Comparison of ENCODE assay signal across 18 cellular contexts in genomic region chr4:52873191-52873590, GRCh38. TPM values are rescaled to one million over a fixed set of nuclear protein-coding genes. Genes with fewer than 3 reads are reported as not detected.
DNase-seq lines count a peak whose midpoint lies in the region; ATAC-seq, FAIRE-seq and TF ChIP-seq lines count a peak whose summit lies in the region.
"Had no signal": no experiment of that assay in that cellular context is flagged by ENCODE, and none has a peak within 500 bp of the region (broad histone marks: within the 10 kb centered on the region; RNA-seq: fewer than 3 reads in every experiment).

No MANE protein-coding gene starts in this region.

- in situ Hi-C loops in HepG2 (cut with HindIII; ENCODE audit: extremely low pct_ligation_motif_present, low pct_unique_long_range_greater_than_20kb): no loop called here

- no peaks in the 10 kb centered on the region for H3K79me2 ChIP-seq in HepG2 (ENCODE audit: insufficient read depth, low read length)

- no peak for TF ChIP-seq RAD21 in HepG2 (CRISPR knock-in tag; IDR thresholded peaks at IDR 0.05)

- H4K20me1 ChIP-seq in HepG2 (ENCODE audit: insufficient read depth, low read length): no peaks in the 10 kb centered on the region

- H3K9ac ChIP-seq in HepG2 (ENCODE audit: insufficient read depth, low read depth, low read length): no peak overlapping the region

- no peak for FAIRE-seq in HepG2 (lab: Jason Lieb, UNC)
- FAIRE-seq: GM12892 had no signal

- no peaks in the 10 kb centered on the region for H3K4me1 ChIP-seq in HepG2 (ENCODE audit: insufficient read depth, low read length)
- peaks cover 11% of the 10 kb centered on the region for H3K4me1 ChIP-seq in testis
- H3K4me1 ChIP-seq in vagina: peaks cover 16% of the 10 kb centered on the region

- H3K27ac ChIP-seq in HepG2 (ENCODE audit: extremely low read length, insufficient read depth, low read length) (no peak overlapping the region), testis (no peak overlapping the region), vagina (no peak overlapping the region)
- H3K27ac ChIP-seq: 22Rv1, Peyer's patch had no signal

- H3K9me3 ChIP-seq in HepG2 (ENCODE audit: low read length) (no peaks in the 10 kb centered on the region), testis (no peaks in the 10 kb centered on the region), vagina (no peaks in the 10 kb centered on the region)
- H3K9me3 ChIP-seq: Peyer's patch had no signal

- H3K4me2 ChIP-seq in HepG2 (ENCODE audit: low read depth, low read length): no peak overlapping the region

- CTCF ChIA-PET in HepG2 (lab: Yijun Ruan, JAX; ENCODE audit: low intra/inter-chr PET ratio, low total read pairs): no interaction called here

- no TSS peak for BruUV-seq in HepG2 (replicated peaks; lab: Mats Ljungman, UMichigan)

- TF ChIP-seq CTCF in HepG2 (CRISPR knock-in tag; IDR thresholded peaks at IDR 0.05): no peak
- no peak for TF ChIP-seq CTCF in testis (IDR thresholded peaks at IDR 0.05)
- no peak for TF ChIP-seq CTCF in vagina (IDR thresholded peaks at IDR 0.05)

- ATAC-seq in HepG2 (peak; percentile 69), HG03439 (IDR thresholded peaks at IDR 0.05; ENCODE audit: unreplicated experiment) (no peak)

- peak; percentile 20 for DNase-seq in NCI-H2029 treated with DMSO at 0.1 percent for 48 hours (lab: John Stamatoyannopoulos, UW)
- DNase-seq in NCI-H2029 (lab: John Stamatoyannopoulos, UW): no peak
- peak; percentile 81 for DNase-seq in SW480 (ENCODE audit: low spot score)
- DNase-seq in HepG2 (ENCODE audit: low spot score): no peak
- peak; percentile 66 for DNase-seq in testis
- no peak for DNase-seq in stimulated activated CD4-positive, alpha-beta T cell treated with anti-CD3 and anti-CD28 coated beads, Interleukin-2, amount 100 ng/mL, for 24 hours
- DNase-seq in vagina (ENCODE audit: extremely low spot score in 2 of 2): no peak
- DNase-seq: activated CD4-positive, alpha-beta T cell treated with anti-CD3 and anti-CD28 coated beads, Interleukin-2, amount 10 ng/mL, durations not matched to agents 7 days and 5 days; activated naive CD8-positive, alpha-beta T cell treated with anti-CD3 and anti-CD28 coated beads, Interleukin-2, amount 10 ng/mL, durations not matched to agents 7 days and 5 days; activated T-cell treated with anti-CD3 and anti-CD28 coated beads, Interleukin-2, amount 50 U/mL, for 24 hours; CD4-positive, CD25-positive, alpha-beta regulatory T cell; foreskin fibroblast; NCI-H1092 treated with DMSO at 0.1 percent for 48 hours; NCI-H446 treated with DMSO at 0.1 percent for 48 hours; Peyer's patch had no signal

- H3K36me3 ChIP-seq in HepG2 (replicated peaks in 1 of 2; ENCODE audit: control insufficient read depth in 1 of 2, insufficient read depth in 2 of 2, low read length in 2 of 2) (peaks cover 0 to 1% of the 10 kb centered on the region in 2 experiments; a peak in 2 of 5 replicates), testis (ENCODE audit: low read depth, missing control alignments) (no peaks in the 10 kb centered on the region), vagina (no peaks in the 10 kb centered on the region)
- H3K36me3 ChIP-seq: Peyer's patch had no signal

- intact Hi-C loops in HepG2 (cut with micrococcal nuclease; ENCODE audit: unreplicated experiment) (no loop called here), testis (cut with DNase I; ENCODE audit: low total_unique reads) (no loop called here), vagina (cut with DNase I) (no loop called here)

- no peaks in the 10 kb centered on the region for H3K27me3 ChIP-seq in HepG2 (ENCODE audit: control insufficient read depth in 1 of 2, insufficient read depth in 2 of 2, low read length in 2 of 2)
- no peaks in the 10 kb centered on the region for H3K27me3 ChIP-seq in testis
- H3K27me3 ChIP-seq in vagina: no peaks in the 10 kb centered on the region
- H3K27me3 ChIP-seq: Peyer's patch had no signal

- WGBS in HepG2 (ENCODE audit: low lambda C conversion rate): 97% methylated on average over 1 of the region's 1 CpG
- 63 to 79% methylated on average over 1 of the region's 1 CpG for WGBS in testis, 2 donors

- POLR2A ChIA-PET in HepG2 (lab: Yijun Ruan, JAX): no interaction called here

- TF ChIP-seq POLR2A in HepG2 (IDR thresholded peaks at IDR 0.05; ENCODE audit: insufficient read depth in 1 of 2, low read depth in 2 of 2, low read length in 2 of 2) (no peak), testis (IDR thresholded peaks at IDR 0.05) (no peak), vagina (IDR thresholded peaks at IDR 0.05) (no peak)

- TF ChIP-seq EP300 in HepG2 (IDR thresholded peaks at IDR 0.05; ENCODE audit: low read depth in 2 of 2, low read length in 2 of 2): no peak
- TF ChIP-seq EP300 in HepG2 (CRISPR knock-in tag; IDR thresholded peaks at IDR 0.05; ENCODE audit: borderline replicate concordance): no peak

- H3K4me3 ChIP-seq in HepG2 (replicated peaks in 1 of 3; ENCODE audit: insufficient read depth in 1 of 3, low read depth in 2 of 3, low read length in 3 of 3): no peak overlapping the region
- no peak overlapping the region for H3K4me3 ChIP-seq in testis
- no peak overlapping the region for H3K4me3 ChIP-seq in vagina
- H3K4me3 ChIP-seq: Peyer's patch had no signal

- no peak overlapping the region for H2AFZ ChIP-seq in HepG2 (ENCODE audit: low read length)

TF ChIP-seq in HepG2, 621 proteins besides CTCF, POLR2A, EP300 and RAD21 (continues in another document):
- no peak for TF ChIP-seq DNMT3B (CRISPR knock-in tag; conservative IDR thresholded peaks at IDR 0.05)
- TF ChIP-seq ZNF609 (CRISPR knock-in tag; IDR thresholded peaks at IDR 0.05; ENCODE audit: borderline replicate concordance): no peak
- TF ChIP-seq ZNF496 (CRISPR knock-in tag; IDR thresholded peaks at IDR 0.05; ENCODE audit: insufficient replicate concordance): no peak

RNA-seq across cellular contexts. Expression of gene RASL11B, which starts 11.1 kb away (rescaled TPM):
- total RNA-seq in HepG2 (2016; rRNA removed; fragmentation: Illumina TruSeq; extraction: Trizol): 0.07 TPM in 1 of 2 replicates, not detected in the other
- not detected in 2 replicates for total RNA-seq in HepG2 (2016; cell fraction: cytosol; rRNA removed; fragmentation: Illumina TruSeq; extraction: Trizol; ENCODE audit: low read depth)
- not detected in 2 replicates for total RNA-seq in HepG2 (2016; cell fraction: insoluble cytoplasmic fraction; rRNA removed; fragmentation: Illumina TruSeq; extraction: Trizol)
- total RNA-seq in HepG2 (2016; cell fraction: membrane; rRNA removed; fragmentation: Illumina TruSeq; extraction: Trizol): not detected in 2 replicates
- not detected in 2 replicates for total RNA-seq in HepG2 (2016; cell fraction: nucleus; rRNA removed; fragmentation: Illumina TruSeq; extraction: Trizol)
- 0.12 and 0.20 TPM in 2 replicates for polyA plus RNA-seq in HepG2 (2011; rRNA removed)
- 0.03 and 0.08 TPM in 2 replicates for polyA plus RNA-seq in HepG2 (2011; cell fraction: cytosol; rRNA removed)
- polyA plus RNA-seq in HepG2 (2011; cell fraction: nucleus; rRNA removed): 0.07 TPM in 1 of 2 replicates, not detected in the other
- not detected in 2 replicates for polyA plus RNA-seq in HepG2 (2012)
- polyA plus RNA-seq in HepG2 (2016; cell fraction: cytosol; fragmentation: Illumina TruSeq; extraction: Trizol; ENCODE audit: low read depth): not detected in 2 replicates
- polyA plus RNA-seq in HepG2 (2016; cell fraction: insoluble cytoplasmic fraction; fragmentation: Illumina TruSeq; extraction: Trizol; ENCODE audit: low read depth): 0.19 TPM in 1 of 2 replicates, not detected in the other
- polyA plus RNA-seq in HepG2 (2016; cell fraction: membrane; fragmentation: Illumina TruSeq; extraction: Trizol; ENCODE audit: low read depth): not detected in 2 replicates
- polyA plus RNA-seq in HepG2 (2016; cell fraction: nucleus; fragmentation: Illumina TruSeq; extraction: Trizol; ENCODE audit: insufficient read depth, low read depth): not detected in 2 replicates
- polyA minus RNA-seq in HepG2 (2011; rRNA and poly(A)+ RNA removed; ENCODE audit: low replicate concordance): not detected in 2 replicates
- polyA minus RNA-seq in HepG2 (2011; cell fraction: cytosol; rRNA and poly(A)+ RNA removed): not detected in 2 replicates
- not detected in 2 replicates for polyA minus RNA-seq in HepG2 (2011; cell fraction: nucleus; rRNA and poly(A)+ RNA removed)
- 10 to 100 TPM; 16.7 to 25.5 TPM for total RNA-seq in testis
- polyA plus RNA-seq in testis (ENCODE audit: insufficient read depth, low read depth, low replicate concordance): 15.3 TPM
- 9.3 TPM for total RNA-seq in vagina

Comparison
In these comparisons a context has a peak if more than half of its experiments do, and no peak if none do; other contexts are left out.
1. DNase-seq: peak in NCI-H2029 treated with DMSO at 0.1 percent for 48 hours (single experiment), SW480 (single experiment) and testis (single experiment); none in NCI-H2029 (single experiment), HepG2 (single experiment), stimulated activated CD4-positive, alpha-beta T cell treated with anti-CD3 and anti-CD28 coated beads, Interleukin-2, amount 100 ng/mL, for 24 hours (0 of 2) and vagina (0 of 2).